Comparison of ENCODE assay signal across 8 cellular contexts in the genomic region with DNA sequence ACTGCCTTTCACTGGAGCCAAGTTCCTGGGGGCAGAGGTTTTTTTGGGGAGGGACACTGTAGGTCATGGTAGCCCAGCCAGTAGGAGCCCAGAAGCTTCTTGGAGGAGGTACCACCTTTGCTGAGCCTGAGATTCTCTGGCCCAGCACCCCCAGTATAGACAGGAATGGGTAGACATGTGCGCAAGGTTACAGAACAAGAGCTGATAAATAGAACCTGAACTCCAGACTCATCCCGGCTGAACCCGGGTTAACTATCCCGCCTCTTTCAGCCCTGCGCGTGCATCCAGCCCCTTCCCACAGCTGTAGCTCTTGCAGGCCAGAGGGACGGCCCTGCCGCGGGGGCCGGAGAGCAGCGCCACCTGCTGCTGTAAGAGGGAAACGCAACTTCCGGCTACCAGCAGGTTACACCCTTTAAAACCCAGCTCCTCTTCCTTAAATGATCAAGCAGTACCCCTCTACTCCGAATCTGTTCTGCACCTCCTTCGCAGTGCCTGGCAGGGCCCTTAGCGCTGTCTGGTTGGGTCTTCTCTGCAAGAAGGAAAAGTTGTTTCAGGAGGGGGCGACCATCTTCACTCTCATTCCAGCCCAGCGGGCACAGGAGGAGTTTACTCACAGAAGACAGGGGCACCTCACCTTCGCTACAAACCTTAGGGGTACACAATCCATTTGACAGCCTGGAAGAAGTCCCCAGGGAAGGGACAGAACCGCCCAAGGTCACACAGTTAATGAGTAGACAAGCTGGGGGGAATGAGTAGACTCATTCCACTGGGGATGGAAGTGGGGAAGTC. TPM values are rescaled to one million over a fixed set of nuclear protein-coding genes. Genes with fewer than 3 reads are reported as not detected.
DNase-seq lines count a peak whose midpoint lies in the region; ATAC-seq and TF ChIP-seq lines count a peak whose summit lies in the region.

No MANE protein-coding gene starts in this region.

- H3K9me3 ChIP-seq in OCI-LY7 (ENCODE audit: low read length) (peaks cover 5% of the 10 kb centered on the region; the same call in 1 of the 2 replicates), neural cell (ENCODE audit: low read length) (no peaks in the 10 kb centered on the region)

- H3K79me2 ChIP-seq in OCI-LY7 (ENCODE audit: insufficient read depth, low read depth, low read length) (peaks cover under 1% of the 10 kb centered on the region; the same call in 1 of the 2 replicates), neural cell (replicated peaks; ENCODE audit: insufficient read depth, low read length) (no peaks in the 10 kb centered on the region)

- H3K27ac ChIP-seq in OCI-LY7 (ENCODE audit: low read depth, low read length, poor library complexity, severe bottlenecking) (no peak overlapping the region), neural cell (ENCODE audit: low read length) (no peak overlapping the region)

- H3K9me2 ChIP-seq in OCI-LY7 (ENCODE audit: insufficient read depth, low read length) = no peaks in the 10 kb centered on the region
- no peaks in the 10 kb centered on the region for H3K9me2 ChIP-seq in neural cell (ENCODE audit: insufficient read depth, low read length)

- H3K4me1 ChIP-seq in OCI-LY7 (ENCODE audit: insufficient read depth, low read length, poor library complexity, severe bottlenecking) = peaks cover 3% of the 10 kb centered on the region

- H3K4me3 ChIP-seq in AG04449 (ENCODE audit: low read depth, low read length) (no peak overlapping the region), OCI-LY7 (ENCODE audit: low read depth, low read length, poor library complexity, severe bottlenecking) (no peak overlapping the region), neural cell (ENCODE audit: low read length) (no peak overlapping the region)

- peak; percentile 96 for TF ChIP-seq CTCF in AG04449 (IDR thresholded peaks at IDR 0.05; ENCODE audit: insufficient read depth, low read length, missing control alignments)
- peak; percentile 94 for TF ChIP-seq CTCF in OCI-LY7 (conservative IDR thresholded peaks at IDR 0.05; ENCODE audit: low read length)
- TF ChIP-seq CTCF in neural cell (IDR thresholded peaks at IDR 0.05; ENCODE audit: poor library complexity, severe bottlenecking) = peak; percentile 85

- no peak overlapping the region for H3K9ac ChIP-seq in neural cell (ENCODE audit: low read length)

- H3K27me3 ChIP-seq in neural cell (ENCODE audit: insufficient read depth, low read depth, low read length) = no peaks in the 10 kb centered on the region

- no peaks in the 10 kb centered on the region for H3F3A ChIP-seq in neural cell (ENCODE audit: insufficient read depth, low read length, poor library complexity, severe bottlenecking)

- H2AFZ ChIP-seq in OCI-LY7 (ENCODE audit: low read length) (no peak overlapping the region), neural cell (ENCODE audit: low read depth, low read length) (no peak overlapping the region)

- ATAC-seq in GM18511 (IDR thresholded peaks at IDR 0.05; ENCODE audit: unreplicated experiment) = peak; percentile 79

- no peak for TF ChIP-seq EP300 in neural cell (conservative IDR thresholded peaks at IDR 0.05; ENCODE audit: poor library complexity, severe bottlenecking)

- no TSS peak for BruUV-seq in OCI-LY7 (replicated peaks; lab: Mats Ljungman, UMichigan)

- intact Hi-C loops in OCI-LY7 (cut with micrococcal nuclease; ENCODE audit: unreplicated experiment) = loop anchor here (1.0 to 5.0 kb wide), 3 partner anchors 84 to 291 kb away; partner anchors contain the start of gene CSNK2A1

- peak; percentile 77 for TF ChIP-seq RAD21 in neural cell (conservative IDR thresholded peaks at IDR 0.05)

- H3K4me2 ChIP-seq in OCI-LY7 (ENCODE audit: low read length) (0 out of 2 replicates have a peak overlapping the region, but pooled peaks have one; percentile 23), neural cell (ENCODE audit: low read length) (no peak overlapping the region)

- H4K20me1 ChIP-seq in OCI-LY7 (ENCODE audit: insufficient read depth, low read length) (no peaks in the 10 kb centered on the region), neural cell (ENCODE audit: insufficient read depth) (no peaks in the 10 kb centered on the region)

- CTCF ChIA-PET in AG04449 (lab: Yijun Ruan, JAX) (interaction anchor here (0.6 to 7.4 kb wide), 34 partner anchors 8 to 421 kb away, joined by 3 to 96 read pairs (median 5); partner anchors contain the start of gene CSNK2A1), OCI-LY7 (lab: Charles Lee; ENCODE audit: unreplicated experiment) (interaction anchor here (0.6 to 1.3 kb wide), 6 partner anchors 15 to 268 kb away, joined by 3 to 10 read pairs (median 4); partner anchors contain the start of gene CSNK2A1)

- DNase-seq in AG04449 (ENCODE audit: low read depth, low spot score) (no peak), HT-29 (ENCODE audit: low spot score) (peak; percentile 75), OCI-LY7 (ENCODE audit: low spot score) (peak; percentile 76), activated T-cell treated with anti-CD3 and anti-CD28 coated beads for 48 hours (ENCODE audit: low read depth) (peak; percentile 72), fibroblast of gingiva (ENCODE audit: low read depth) (peak; percentile 50), superior temporal gyrus (ENCODE audit: extremely low spot score) (peak; percentile 82)

- POLR2A ChIA-PET in AG04449 (lab: Yijun Ruan, JAX) (no interaction called here), OCI-LY7 (lab: Charles Lee) (interaction anchor here (0.6 kb wide), 2 partner anchors 155 to 200 kb away, joined by 4 read pairs; no protein-coding TSS in a partner anchor)

- H3K36me3 ChIP-seq in OCI-LY7 (ENCODE audit: insufficient read depth, low read length) (peaks cover 37% of the 10 kb centered on the region), neural cell (ENCODE audit: insufficient read depth, low read length) (peaks cover 8% of the 10 kb centered on the region)

TF ChIP-seq in neural cell, 6 proteins besides CTCF, POLR2A, EP300 and RAD21:
- peak; percentile 80 for TF ChIP-seq SMC3 (conservative IDR thresholded peaks at IDR 0.05; ENCODE audit: poor library complexity)
- TF ChIP-seq EZH2 (IDR thresholded peaks at IDR 0.05; ENCODE audit: borderline replicate concordance, insufficient read depth, low read length, poor library complexity, severe bottlenecking) = no peak

RNA-seq across cellular contexts. Expression of gene SRXN1, which starts 7.5 kb away (rescaled TPM):
- total RNA-seq in HT-29 (2014; rRNA removed; shearing (Covaris generic)) = 56.4 and 65.1 TPM in 2 replicates
- 12.4 and 18.6 TPM in 2 replicates for total RNA-seq in OCI-LY7 (2014; rRNA removed; shearing (Covaris generic))
- 17.1 and 19.8 TPM in 2 replicates for total RNA-seq in OCI-LY7 (2022)
- polyA plus RNA-seq in neural cell = 6.9 and 7.5 TPM in 2 replicates
- polyA minus RNA-seq in neural cell = 6.3 and 6.4 TPM in 2 replicates

RNA-seq across cellular contexts. Expression of gene SCRT2, which starts 30.1 kb away (rescaled TPM):
- total RNA-seq in HT-29 (2014; rRNA removed; shearing (Covaris generic)) = not detected in 2 replicates
- total RNA-seq in OCI-LY7 (2014; rRNA removed; shearing (Covaris generic)) = not detected in 2 replicates
- total RNA-seq in OCI-LY7 (2022) = not detected in 2 replicates
- polyA plus RNA-seq in neural cell = 2.5 and 3.8 TPM in 2 replicates
- polyA minus RNA-seq in neural cell = 10.0 and 11.2 TPM in 2 replicates

RNA-seq across cellular contexts. Expression of gene TCF15, which starts 35.4 kb away (rescaled TPM):
- total RNA-seq in HT-29 (2014; rRNA removed; shearing (Covaris generic)) = not detected in 2 replicates
- total RNA-seq in OCI-LY7 (2014; rRNA removed; shearing (Covaris generic)) = not detected in 2 replicates
- not detected in 2 replicates for total RNA-seq in OCI-LY7 (2022)
- 0.24 TPM in 1 of 2 replicates, not detected in the other for polyA plus RNA-seq in neural cell
- not detected in 2 replicates for polyA minus RNA-seq in neural cell
